In genomic region chr17:68981288-68981687, GRCh38 we compare ENCODE assay signal across 10 cellular contexts. TPM values are rescaled to one million over a fixed set of nuclear protein-coding genes. Genes with fewer than 3 reads are reported as not detected.
DNase-seq lines count a peak whose midpoint lies in the region; ATAC-seq and TF ChIP-seq lines count a peak whose summit lies in the region.
"Had no signal": no experiment of that assay in that cellular context is flagged by ENCODE, and none has a peak within 500 bp of the region (broad histone marks: within the 10 kb centered on the region; RNA-seq: fewer than 3 reads in every experiment).

No MANE protein-coding gene starts in this region.

- TF ChIP-seq CTCF in upper lobe of right lung (IDR thresholded peaks at IDR 0.05), result no peak

- no peak overlapping the region for H3K4me3 ChIP-seq in upper lobe of right lung
- H3K4me3 ChIP-seq: suprapubic skin had no signal

- peak; percentile 27 for DNase-seq in NCI-H2171 treated with DMSO at 0.1 percent for 48 hours (lab: John Stamatoyannopoulos, UW)
- DNase-seq in NCI-H2171 (lab: John Stamatoyannopoulos, UW), result no peak
- peak; percentile 92 for DNase-seq in RPMI7951 (ENCODE audit: low read depth)
- peak; percentile 70 for DNase-seq in left cardiac atrium
- DNase-seq in upper lobe of right lung, result no peak
- DNase-seq in NCI-H510A treated with DMSO at 0.1 percent for 48 hours (lab: John Stamatoyannopoulos, UW), result no peak

- peak; percentile 78 to 82 for ATAC-seq in left cardiac atrium
- ATAC-seq in upper lobe of right lung, result peak; percentile 72
- no peak for ATAC-seq in HG03135 (IDR thresholded peaks at IDR 0.05; ENCODE audit: unreplicated experiment)
- ATAC-seq in HG02840 (IDR thresholded peaks at IDR 0.05; ENCODE audit: low FRiP score, unreplicated experiment), result no peak

- H3K9me3 ChIP-seq in upper lobe of right lung, result no peaks in the 10 kb centered on the region
- H3K9me3 ChIP-seq: suprapubic skin had no signal

- H3K27ac ChIP-seq in upper lobe of right lung, result no peak overlapping the region
- H3K27ac ChIP-seq: suprapubic skin had no signal

- intact Hi-C loops in left cardiac atrium (cut with DNase I) (no loop called here), upper lobe of right lung (cut with DNase I) (no loop called here)

- H3K27me3 ChIP-seq in upper lobe of right lung, result no peaks in the 10 kb centered on the region
- H3K27me3 ChIP-seq: suprapubic skin had no signal

- no peaks in the 10 kb centered on the region for H3K4me1 ChIP-seq in upper lobe of right lung

- H3K36me3 ChIP-seq in upper lobe of right lung, result no peaks in the 10 kb centered on the region

RNA-seq across cellular contexts. Expression of gene ABCA8, which starts 26.1 kb away (rescaled TPM):
- total RNA-seq in RPMI7951 (2014; rRNA removed; shearing (Covaris generic)), result not detected in 2 replicates
- total RNA-seq in left cardiac atrium, result 10 to 100 TPM; 72.2 to 80.6 TPM
- total RNA-seq in upper lobe of right lung, result 34.0 TPM
- total RNA-seq: natural killer cell treated with Interleukin-12 subunit alpha and Interleukin-12 subunit beta and Interleukin-15 and Interleukin-18, amount 100 ng/mL, for 72 hours had no signal

Comparison
In these comparisons a context has a peak if more than half of its experiments do, and no peak if none do; other contexts are left out.
1. DNase-seq: peak in NCI-H2171 treated with DMSO at 0.1 percent for 48 hours (single experiment), RPMI7951 (single experiment) and left cardiac atrium (single experiment); none in NCI-H2171 (single experiment), upper lobe of right lung (single experiment) and NCI-H510A treated with DMSO at 0.1 percent for 48 hours (single experiment).
2. ATAC-seq: peak in left cardiac atrium (2 of 2) and upper lobe of right lung (single experiment); none in HG03135 (single experiment) and HG02840 (single experiment).
3. RNA of gene ABCA8, which starts 26.1 kb away (total RNA-seq): 72.2 to 80.6 TPM in left cardiac atrium and 34.0 TPM in upper lobe of right lung (single experiment); not detected in RPMI7951; every median in the first group is over 10 times any median in the second.